In the genomic region with DNA sequence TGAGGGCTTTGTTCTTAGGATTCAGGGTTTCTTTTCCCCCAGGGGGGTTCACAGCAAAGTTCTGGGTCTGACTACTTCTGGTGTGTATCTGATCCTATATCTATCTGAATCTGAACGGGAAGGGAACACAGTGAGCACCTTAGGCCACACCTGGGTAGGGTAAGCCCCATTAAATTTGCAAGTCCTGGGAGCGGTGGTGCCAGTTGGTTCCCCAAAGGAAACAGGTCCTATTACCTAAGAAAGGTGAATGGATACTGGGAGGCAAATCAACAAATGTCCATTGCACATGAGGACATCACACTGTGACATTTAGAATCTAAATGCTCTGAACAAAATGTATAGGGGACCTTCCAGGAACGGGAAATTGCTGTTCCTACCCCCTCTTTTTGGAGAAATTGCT, we compare ENCODE assay signal across 14 cellular contexts. TPM values are rescaled to one million over a fixed set of nuclear protein-coding genes. Genes with fewer than 3 reads are reported as not detected.
DNase-seq lines count a peak whose midpoint lies in the region; ATAC-seq and TF ChIP-seq lines count a peak whose summit lies in the region.
"Had no signal": no experiment of that assay in that cellular context is flagged by ENCODE, and none has a peak within 500 bp of the region (broad histone marks: within the 10 kb centered on the region; RNA-seq: fewer than 3 reads in every experiment).

No MANE protein-coding gene starts in this region.

- no peak overlapping the region for H3K9ac ChIP-seq in mammary epithelial cell (ENCODE audit: insufficient read depth, low read length)

- CTCF ChIA-PET in mammary epithelial cell (lab: Charles Lee; ENCODE audit: low non-redundant PET), result no interaction called here

- H3K4me1 ChIP-seq in breast epithelium (no peaks in the 10 kb centered on the region), mammary epithelial cell (ENCODE audit: insufficient read depth, low read length) (peaks cover 5% of the 10 kb centered on the region), psoas muscle (peaks cover 12% of the 10 kb centered on the region), vagina (peaks cover 38% of the 10 kb centered on the region)

- dilution Hi-C loops in mammary epithelial cell (cut with HindIII; ENCODE audit: low sequenced_read_pairs), result loop anchor here (5.0 kb wide), 1 partner anchor 42 kb away; no protein-coding TSS in a partner anchor

- DNase-seq in breast epithelium (ENCODE audit: low spot score in 2 of 2), result no peak
- no peak for DNase-seq in mammary epithelial cell
- no peak for DNase-seq in psoas muscle
- no peak for DNase-seq in vagina (ENCODE audit: extremely low spot score in 2 of 2)
- no peak for DNase-seq in activated gamma-delta T cell (lab: John Stamatoyannopoulos, UW)
- DNase-seq in NCI-H82 (lab: John Stamatoyannopoulos, UW), result no peak
- DNase-seq: BE2C; DMS79 treated with DMSO at 0.1 percent for 48 hours; effector CD8-positive, alpha-beta T cell; natural killer cell; NCI-H524 treated with DMSO at 0.1 percent for 48 hours had no signal

- in situ Hi-C loops in mammary epithelial cell (cut with MboI; ENCODE audit: low sequenced_read_pairs in 2 of 2), result no loop called here

- H3K4me2 ChIP-seq in mammary epithelial cell (ENCODE audit: insufficient read depth, low read depth, low read length), result no peak overlapping the region

- 84% methylated on average over 3 of the region's 3 CpGs for WGBS in mammary epithelial cell (ENCODE audit: low coverage, missing lambda C conversion rate)
- WGBS in psoas muscle, 3 donors, result 85 to 87% (median 86%) methylated on average over 3 of the region's 3 CpGs

- H3K36me3 ChIP-seq in breast epithelium (no peaks in the 10 kb centered on the region), mammary epithelial cell (ENCODE audit: insufficient read depth, low read length) (no peaks in the 10 kb centered on the region), psoas muscle (ENCODE audit: insufficient read depth in 1 of 2, low read depth in 1 of 2) (no peaks in the 10 kb centered on the region), vagina (no peaks in the 10 kb centered on the region)
- H3K36me3 ChIP-seq: BE2C had no signal

- BruUV-seq in mammary epithelial cell (replicated peaks; lab: Mats Ljungman, UMichigan), result no TSS peak

- H3K9me3 ChIP-seq in breast epithelium (no peaks in the 10 kb centered on the region), mammary epithelial cell (replicated peaks; ENCODE audit: insufficient read depth, low read length) (no peaks in the 10 kb centered on the region), psoas muscle (no peaks in the 10 kb centered on the region), vagina (no peaks in the 10 kb centered on the region)
- H3K9me3 ChIP-seq: BE2C had no signal

- H3K27me3 ChIP-seq in breast epithelium (no peaks in the 10 kb centered on the region), mammary epithelial cell (ENCODE audit: insufficient read depth, low read length) (no peaks in the 10 kb centered on the region), psoas muscle (ENCODE audit: insufficient read depth in 3 of 3, low read length in 2 of 3) (no peaks in the 10 kb centered on the region), vagina (no peaks in the 10 kb centered on the region)
- H3K27me3 ChIP-seq: BE2C had no signal

- intact Hi-C loops in breast epithelium (cut with DNase I; ENCODE audit: low total_unique reads), result no loop called here
- intact Hi-C loops in mammary epithelial cell (cut with micrococcal nuclease), result loop anchor here (10.0 kb wide), 1 partner anchor 216 kb away; no protein-coding TSS in a partner anchor
- intact Hi-C loops in psoas muscle (cut with DNase I), result loop anchor here (2.0 to 5.0 kb wide), 2 partner anchors 20 to 58 kb away; no protein-coding TSS in a partner anchor
- intact Hi-C loops in vagina (cut with DNase I), result no loop called here

- H3K79me2 ChIP-seq in mammary epithelial cell (ENCODE audit: insufficient read depth, low read length), result no peaks in the 10 kb centered on the region

- TF ChIP-seq POLR2A in breast epithelium (IDR thresholded peaks at IDR 0.05) (no peak), vagina (IDR thresholded peaks at IDR 0.05) (no peak)

- TF ChIP-seq CTCF in breast epithelium (IDR thresholded peaks at IDR 0.05), result no peak
- TF ChIP-seq CTCF in mammary epithelial cell (conservative IDR thresholded peaks at IDR 0.05 in 1 of 2, IDR thresholded peaks at IDR 0.05 in 1 of 2; ENCODE audit: extremely low read depth in 1 of 2, insufficient read depth in 1 of 2, low read depth in 1 of 2, low read length in 2 of 2), result no peak
- no peak for TF ChIP-seq CTCF in psoas muscle (IDR thresholded peaks at IDR 0.05)
- no peak for TF ChIP-seq CTCF in vagina (IDR thresholded peaks at IDR 0.05)

- H3K4me3 ChIP-seq in breast epithelium (no peak overlapping the region), mammary epithelial cell (replicated peaks in 1 of 3; ENCODE audit: insufficient read depth in 1 of 3, low read depth in 2 of 3, low read length in 3 of 3) (no peak overlapping the region), psoas muscle (no peak overlapping the region), vagina (no peak overlapping the region)

- H3K27ac ChIP-seq in breast epithelium (peak overlapping the region; percentile 11 to 60), mammary epithelial cell (ENCODE audit: insufficient read depth, low read depth, low read length) (no peak overlapping the region), cingulate gyrus (ENCODE audit: low read depth, low read length) (peak overlapping the region; percentile 29), psoas muscle (peak overlapping the region; percentile 50), vagina (peak overlapping the region; percentile 90)
- H3K27ac ChIP-seq: RWPE1 had no signal

- no peak overlapping the region for H2AFZ ChIP-seq in mammary epithelial cell (ENCODE audit: low read depth, low read length)

- ATAC-seq in psoas muscle (no peak), HG03045 (IDR thresholded peaks at IDR 0.05; ENCODE audit: unreplicated experiment) (no peak)
- ATAC-seq: natural killer cell had no signal

- no peaks in the 10 kb centered on the region for H4K20me1 ChIP-seq in mammary epithelial cell (ENCODE audit: insufficient read depth, low read length)

RNA-seq across cellular contexts. Expression of a gene that starts 54.6 kb away (rescaled TPM):
- total RNA-seq in breast epithelium (10 to 100 TPM; 25.3 to 77.8 (median 38.7) TPM), mammary epithelial cell (10 to 100 TPM; 15.7 to 18.5 TPM), psoas muscle (100 to 1,000 TPM in 2 of 4 donors, 10 to 100 TPM in 2; 31.3 to 133 (median 84.6) TPM), vagina (46.9 TPM)
- polyA plus RNA-seq in mammary epithelial cell (9.4 TPM), psoas muscle (10 to 100 TPM; 26.6 to 83.8 (median 38.3) TPM)
- 0.67 TPM for polyA minus RNA-seq in mammary epithelial cell

Comparison
In these comparisons a context has a peak if more than half of its experiments do, and no peak if none do; other contexts are left out.
1. intact Hi-C loops: an anchor here in mammary epithelial cell (10.0 kb wide) and psoas muscle (2.0 to 5.0 kb wide); none called in breast epithelium and vagina.